In genomic region chr20:45972500-45973183, GRCh38 we compare ENCODE assay signal across 8 cellular contexts. TPM values are rescaled to one million over a fixed set of nuclear protein-coding genes. Genes with fewer than 3 reads are reported as not detected.
A peak's percentile ranks its signal among the peaks of the same experiment; 100 is the strongest.
DNase-seq lines count a peak whose midpoint lies in the region; TF ChIP-seq lines count a peak whose summit lies in the region.

No MANE protein-coding gene starts in this region.

- peaks cover 0 to 17% (median 0%) of the 10 kb centered on the region in 3 donors for H3K36me3 ChIP-seq in Peyer's patch
- peaks cover 20% of the 10 kb centered on the region for H3K36me3 ChIP-seq in effector memory CD4-positive, alpha-beta T cell (ENCODE audit: control insufficient read depth, insufficient read depth, low read length)

- peak overlapping the region; percentile 87 to 90 (median 88) for H3K4me3 Mint-ChIP-seq in nephron

- DNase-seq in Peyer's patch (peak in 2 of 3 donors; percentile 47 to 97), NCI-H2107 treated with DMSO at 0.1 percent for 48 hours (lab: John Stamatoyannopoulos, UW; ENCODE audit: unreplicated experiment) (no peak), NCI-H524 treated with DMSO at 0.1 percent for 48 hours (lab: John Stamatoyannopoulos, UW) (no peak), NCI-H2029 treated with DMSO at 0.1 percent for 48 hours (lab: John Stamatoyannopoulos, UW) (no peak)
- DNase-seq in effector memory CD4-positive, alpha-beta T cell, result no peak

- TF ChIP-seq CTCF in 22Rv1 (IDR thresholded peaks at IDR 0.05) (no peak), Peyer's patch (IDR thresholded peaks at IDR 0.05) (no peak), nephron (IDR thresholded peaks at IDR 0.05; ENCODE audit: unreplicated experiment in 3 of 3) (no peak)

- H3K4me1 ChIP-seq in Peyer's patch, result peaks cover 0 to 19% (median 12%) of the 10 kb centered on the region in 4 donors
- H3K4me1 ChIP-seq in effector memory CD4-positive, alpha-beta T cell (ENCODE audit: control insufficient read depth, insufficient read depth, low read length, poor library complexity, severe bottlenecking), result peaks cover 18% of the 10 kb centered on the region

- peaks cover 13% of the 10 kb centered on the region for H3K4me1 Mint-ChIP-seq in nephron

- peak overlapping the region; percentile 100 for H3K27ac Mint-ChIP-seq in nephron

- peaks cover 15% of the 10 kb centered on the region for H3K27me3 Mint-ChIP-seq in nephron (ENCODE audit: low read depth)

- no peaks in the 10 kb centered on the region for H3K36me3 Mint-ChIP-seq in nephron (ENCODE audit: low read depth)

- H3K27me3 ChIP-seq in Peyer's patch, result no peaks in the 10 kb centered on the region
- no peaks in the 10 kb centered on the region for H3K27me3 ChIP-seq in effector memory CD4-positive, alpha-beta T cell (replicated peaks; ENCODE audit: control insufficient read depth, insufficient read depth, low read length, poor library complexity, severe bottlenecking)

- no peaks in the 10 kb centered on the region for H3K9me3 ChIP-seq in Peyer's patch
- no peaks in the 10 kb centered on the region for H3K9me3 ChIP-seq in effector memory CD4-positive, alpha-beta T cell (ENCODE audit: control insufficient read depth, low read length)

- H3K4me3 ChIP-seq in Peyer's patch, result peak overlapping the region; percentile 56 to 83 (median 71)
- peak overlapping the region; percentile 71 for H3K4me3 ChIP-seq in effector memory CD4-positive, alpha-beta T cell (ENCODE audit: insufficient read depth, low read depth, low read length, poor library complexity, severe bottlenecking)

- H3K9me3 Mint-ChIP-seq in nephron, result no peaks in the 10 kb centered on the region

- TF ChIP-seq POLR2A in GM15510 (IDR thresholded peaks at IDR 0.05; ENCODE audit: borderline replicate concordance, extremely low read depth, insufficient read length), result peak; percentile 55
- no peak for TF ChIP-seq POLR2A in Peyer's patch (IDR thresholded peaks at IDR 0.05)

- H3K27ac ChIP-seq in 22Rv1, result peak overlapping the region; percentile 100
- H3K27ac ChIP-seq in Peyer's patch, result peak overlapping the region; percentile 94 to 99 (median 98)
- H3K27ac ChIP-seq in effector memory CD4-positive, alpha-beta T cell (ENCODE audit: insufficient read depth, low read length, poor library complexity, severe bottlenecking), result peak overlapping the region; percentile 99

RNA-seq across cellular contexts. Expression of gene ZNF335, which starts 0.6 kb away (rescaled TPM):
- 10 to 100 TPM; 34.3 to 60.1 (median 53.6) TPM for total RNA-seq in Peyer's patch

RNA-seq across cellular contexts. Expression of gene MMP9, which starts 36.1 kb away (rescaled TPM):
- 1 to 10 TPM in 2 of 4 donors, not detected in 2; 1.1 to 2.5 TPM for total RNA-seq in Peyer's patch

RNA-seq across cellular contexts. Expression of gene PCIF1, which starts 38.2 kb away (rescaled TPM):
- 10 to 100 TPM; 25.0 to 53.2 (median 44.9) TPM for total RNA-seq in Peyer's patch

RNA-seq across cellular contexts. Expression of gene SLC12A5, which starts 56.4 kb away (rescaled TPM):
- total RNA-seq in Peyer's patch, result not detected

Comparison
In these comparisons a context has a peak if more than half of its experiments do, and no peak if none do; other contexts are left out.
1. DNase-seq: peak in Peyer's patch (2 of 3); none in effector memory CD4-positive, alpha-beta T cell (0 of 3), NCI-H2107 treated with DMSO at 0.1 percent for 48 hours (single experiment), NCI-H524 treated with DMSO at 0.1 percent for 48 hours (single experiment) and NCI-H2029 treated with DMSO at 0.1 percent for 48 hours (single experiment).
2. Peak in every context shown above with its lines, with median percentiles within 50 percentile points of each other: H3K27ac ChIP-seq.